In genomic region chr2:3079959-3080948, GRCh38 we compare ENCODE assay signal across 14 cellular contexts.
DNase-seq lines count a peak whose midpoint lies in the region; ATAC-seq and TF ChIP-seq lines count a peak whose summit lies in the region.
"Had no signal": no experiment of that assay in that cellular context is flagged by ENCODE, and none has a peak within 500 bp of the region (broad histone marks: within the 10 kb centered on the region; RNA-seq: fewer than 3 reads in every experiment).

No MANE protein-coding gene starts in this region.

- no peak overlapping the region for H4K8ac ChIP-seq in IMR-90 (ENCODE audit: low read depth in 2 of 2, low read length in 2 of 2)

- no peaks in the 10 kb centered on the region for H3K4me1 ChIP-seq in IMR-90 (ENCODE audit: control insufficient read depth, insufficient read depth, low read length)
- no peaks in the 10 kb centered on the region for H3K4me1 ChIP-seq in esophagus muscularis mucosa
- peaks cover 59 to 70% of the 10 kb centered on the region in 2 experiments for H3K4me1 ChIP-seq in neutrophil (ENCODE audit: control insufficient read depth in 1 of 2, insufficient read depth in 1 of 2, low read depth in 1 of 2, low read length in 1 of 2)
- no peaks in the 10 kb centered on the region for H3K4me1 ChIP-seq in upper lobe of right lung
- H3K4me1 ChIP-seq: BLaER1, Caco-2 had no signal

- intact Hi-C loops in IMR-90 (cut with micrococcal nuclease) = no loop called here
- intact Hi-C loops in esophagus muscularis mucosa (cut with DNase I) = no loop called here
- intact Hi-C loops in upper lobe of right lung (cut with DNase I) = no loop called here

- H3K79me1 ChIP-seq in IMR-90 (ENCODE audit: low read depth in 1 of 2, low read length in 2 of 2) = no peaks in the 10 kb centered on the region

- WGBS in IMR-90 (ENCODE audit: extremely low coverage in 2 of 2, insufficient read length in 1 of 2), 2 experiments = 84% methylated on average over 4 of the region's 14 CpGs; no CpG with 5 or more reads in 1 of the 2 experiments
- 91% methylated on average over 13 of the region's 14 CpGs for WGBS in esophagus muscularis mucosa

- TF ChIP-seq CTCF in IMR-90 (conservative IDR thresholded peaks at IDR 0.05; ENCODE audit: low read depth, low read length) (no peak), esophagus muscularis mucosa (IDR thresholded peaks at IDR 0.05) (no peak), neutrophil (IDR thresholded peaks at IDR 0.05) (no peak), upper lobe of right lung (IDR thresholded peaks at IDR 0.05) (no peak)

- H3K9ac ChIP-seq in IMR-90 (ENCODE audit: low read depth, low read length) = no peak overlapping the region
- H3K9ac ChIP-seq: BLaER1, GM23248 had no signal

- TF ChIP-seq EP300 in esophagus muscularis mucosa (IDR thresholded peaks at IDR 0.05) = no peak

- H2BK5ac ChIP-seq in IMR-90 (ENCODE audit: low read depth, low read length, poor library complexity, severe bottlenecking) = no peak overlapping the region

- H3K14ac ChIP-seq in IMR-90 (replicated peaks; ENCODE audit: low read depth, low read length) = no peak overlapping the region

- H3K4me2 ChIP-seq in IMR-90 (ENCODE audit: low read depth, low read length) = no peak overlapping the region
- H3K4me2 ChIP-seq: BLaER1 had no signal

- dilution Hi-C loops in IMR-90 (cut with HindIII; ENCODE audit: low sequenced_read_pairs, unreplicated experiment) = no loop called here

- no peak for ATAC-seq in IMR-90 (ENCODE audit: low read depth)
- peak; percentile 37 for ATAC-seq in upper lobe of right lung
- no peak for ATAC-seq in HG02840 (IDR thresholded peaks at IDR 0.05; ENCODE audit: low FRiP score, unreplicated experiment)
- ATAC-seq in HG02798 (IDR thresholded peaks at IDR 0.05; ENCODE audit: poor library complexity, unreplicated experiment) = no peak
- ATAC-seq: GM12878 had no signal

- TF ChIP-seq RAD21 in IMR-90 (IDR thresholded peaks at IDR 0.05; ENCODE audit: low read length) = no peak

- H3K36me3 ChIP-seq in IMR-90 (ENCODE audit: control insufficient read depth, insufficient read depth, low read length) (no peaks in the 10 kb centered on the region), esophagus muscularis mucosa (no peaks in the 10 kb centered on the region), neutrophil (no peaks in the 10 kb centered on the region), upper lobe of right lung (no peaks in the 10 kb centered on the region)
- H3K36me3 ChIP-seq: BLaER1 had no signal

- H3K27me3 ChIP-seq in IMR-90 (ENCODE audit: control insufficient read depth, insufficient read depth, low read length) (no peaks in the 10 kb centered on the region), esophagus muscularis mucosa (peaks cover 0 to 4% (median 0%) of the 10 kb centered on the region in 4 donors), neutrophil (no peaks in the 10 kb centered on the region), upper lobe of right lung (no peaks in the 10 kb centered on the region)
- H3K27me3 ChIP-seq: BLaER1 had no signal

- TF ChIP-seq POLR2A in IMR-90 (IDR thresholded peaks at IDR 0.05; ENCODE audit: low read depth, low read length) (no peak), esophagus muscularis mucosa (IDR thresholded peaks at IDR 0.05; ENCODE audit: low read depth) (no peak)

- H3K4me3 ChIP-seq in IMR-90 (ENCODE audit: insufficient read depth, low read depth, low read length) = no peak overlapping the region
- no peak overlapping the region for H3K4me3 ChIP-seq in esophagus muscularis mucosa
- H3K4me3 ChIP-seq in neutrophil (ENCODE audit: low read depth in 1 of 2, low read length in 1 of 2) = peak overlapping the region; percentile 20 to 49
- no peak overlapping the region for H3K4me3 ChIP-seq in upper lobe of right lung
- H3K4me3 ChIP-seq: BLaER1, GM12878, GM23248 had no signal

- in situ Hi-C loops in IMR-90 (cut with MboI; ENCODE audit: low sequenced_read_pairs) = no loop called here

- H3K23ac ChIP-seq in IMR-90 (ENCODE audit: low read depth, low read length) = no peak overlapping the region

- no peak overlapping the region for H2BK120ac ChIP-seq in IMR-90 (ENCODE audit: low read depth, low read length)

- H4K20me1 ChIP-seq in IMR-90 (ENCODE audit: insufficient read depth, low read length) = no peaks in the 10 kb centered on the region
- H4K20me1 ChIP-seq: BLaER1 had no signal

- H2AK5ac ChIP-seq in IMR-90 (ENCODE audit: low read depth, low read length) = no peak overlapping the region

- H2BK20ac ChIP-seq in IMR-90 (ENCODE audit: low read depth, low read length) = no peak overlapping the region

- BruUV-seq in IMR-90 (replicated peaks; lab: Mats Ljungman, UMichigan) = no TSS peak

- no peak overlapping the region for H2AK9ac ChIP-seq in IMR-90 (replicated peaks; ENCODE audit: low read depth, low read length, poor library complexity)

- DNase-seq in IMR-90 (no peak), esophagus muscularis mucosa (ENCODE audit: extremely low spot score) (peak; percentile 79), upper lobe of right lung (no peak), kidney glomerular epithelial cell (lab: John Stamatoyannopoulos, UW) (no peak)
- DNase-seq: Caco-2; CD8-positive, alpha-beta memory T cell; DMS53; GM23248; H7 had no signal

- H3K27ac ChIP-seq in IMR-90 (ENCODE audit: insufficient read depth, low read length) (no peak overlapping the region), esophagus muscularis mucosa (replicated peaks in 1 of 4) (no peak overlapping the region), neutrophil (peak overlapping the region; percentile 90), upper lobe of right lung (no peak overlapping the region)
- H3K27ac ChIP-seq: BLaER1, GM23248 had no signal

- H2BK15ac ChIP-seq in IMR-90 (ENCODE audit: low read depth, low read length) = no peak overlapping the region

- H4K91ac ChIP-seq in IMR-90 (ENCODE audit: insufficient read depth, low read depth, low read length) = no peak overlapping the region

- no peak overlapping the region for H3K18ac ChIP-seq in IMR-90 (ENCODE audit: low read depth, low read length)

- no peak overlapping the region for H3K4ac ChIP-seq in IMR-90 (ENCODE audit: low read depth, low read length)

- POLR2A ChIA-PET in IMR-90 (lab: Charles Lee; ENCODE audit: unreplicated experiment) = no interaction called here

- H2AFZ ChIP-seq in IMR-90 (replicated peaks; ENCODE audit: low read length, poor library complexity) = no peak overlapping the region
- H2AFZ ChIP-seq: GM23248 had no signal

- H4K5ac ChIP-seq in IMR-90 (ENCODE audit: low read depth, low read length) = no peak overlapping the region

- H3K9me1 ChIP-seq in IMR-90 (ENCODE audit: insufficient read depth, low read length) = no peaks in the 10 kb centered on the region

- H3K56ac ChIP-seq in IMR-90 (ENCODE audit: extremely low read depth, insufficient read depth, low read length) = no peak overlapping the region

- H3K9me3 ChIP-seq in IMR-90 (ENCODE audit: control insufficient read depth, insufficient read depth, low read length) (peaks cover 24% of the 10 kb centered on the region; the same call in 1 of the 2 replicates), esophagus muscularis mucosa (no peaks in the 10 kb centered on the region), neutrophil (no peaks in the 10 kb centered on the region), upper lobe of right lung (no peaks in the 10 kb centered on the region)
- H3K9me3 ChIP-seq: BLaER1, Caco-2 had no signal

- CTCF ChIA-PET in IMR-90 (lab: Yijun Ruan, JAX) = no interaction called here

TF ChIP-seq in IMR-90, 13 proteins besides CTCF, POLR2A, EP300 and RAD21:
- TF ChIP-seq SMC3 (IDR thresholded peaks at IDR 0.05; ENCODE audit: low read depth, low read length) (no peak), CEBPB (IDR thresholded peaks at IDR 0.05; ENCODE audit: low read depth, low read length) (0 out of 2 replicates have a peak, but pooled peaks have one; percentile 24), FOS (IDR thresholded peaks at IDR 0.05; ENCODE audit: low read depth, low read length) (no peak)

Comparison
In these comparisons a context has a peak if more than half of its experiments do, and no peak if none do; other contexts are left out.
1. H3K4me3 ChIP-seq: peak in neutrophil (2 of 2); none in IMR-90 (single experiment), esophagus muscularis mucosa (0 of 4) and upper lobe of right lung (single experiment).